Comparison of ENCODE assay signal across 31 cellular contexts in the genomic region with DNA sequence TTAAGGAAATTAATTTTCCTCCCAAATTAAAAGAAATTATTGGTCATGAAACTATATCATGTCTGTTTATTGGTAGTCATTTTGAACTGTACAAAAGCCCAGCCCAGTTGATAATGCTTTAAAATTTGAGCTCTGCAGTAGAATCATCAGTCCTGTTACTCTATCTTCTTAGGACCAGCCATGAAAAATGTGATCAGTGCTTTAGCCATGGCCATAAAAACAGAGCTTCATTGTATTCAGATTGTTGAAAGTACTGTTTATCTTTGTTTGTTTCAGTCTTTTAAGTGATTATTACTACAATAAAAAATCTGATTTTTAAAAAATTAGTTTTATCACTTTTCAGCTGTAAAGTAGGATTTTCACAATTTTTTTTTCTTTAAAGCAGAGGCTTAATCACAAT.
"Had no signal": no experiment of that assay in that cellular context is flagged by ENCODE, and none has a peak within 500 bp of the region (broad histone marks: within the 10 kb centered on the region; RNA-seq: fewer than 3 reads in every experiment).

No MANE protein-coding gene starts in this region.

- H3K27ac Mint-ChIP-seq: activated CD4-positive, alpha-beta memory T cell treated with anti-CD3 and anti-CD28 coated beads for 36 hours; activated CD4-positive, alpha-beta T cell treated with anti-CD3 and anti-CD28 coated beads for 36 hours; activated CD4-positive, alpha-beta T cell treated with anti-CD3 and anti-CD28 coated beads, Interleukin-2, amount 10 ng/mL, durations not matched to agents 24 days and 14 days; activated CD8-positive, alpha-beta memory T cell treated with anti-CD3 and anti-CD28 coated beads, Interleukin-2, amount 10 ng/mL, durations not matched to agents 7 days and 5 days; activated CD8-positive, alpha-beta T cell treated with anti-CD3 and anti-CD28 coated beads, Interleukin-2, amount 10 ng/mL, durations not matched to agents 7 days and 5 days; activated naive CD4-positive, alpha-beta T cell treated with anti-CD3 and anti-CD28 coated beads for 36 hours; activated naive CD4-positive, alpha-beta T cell treated with anti-CD3 and anti-CD28 coated beads, Interleukin-2, amount 50 U/mL, for 24 hours; activated naive CD8-positive, alpha-beta T cell treated with anti-CD3 and anti-CD28 coated beads for 36 hours; activated naive CD8-positive, alpha-beta T cell treated with anti-CD3 and anti-CD28 coated beads, Interleukin-2, amount 50 U/mL, for 24 hours; activated T-helper 1 cell treated with anti-CD3 and anti-CD28 coated beads, Interleukin-12 subunit alpha, Interleukin-12 subunit beta, Interleukin-2, Interleukin-4 antibody, amounts not matched to agents 30 ng/mL and 10 ng/mL and 1 ng/mL, durations not matched to agents 14 hours and 24 hours and 36 hours; activated T-helper 2 cell treated with anti-CD3 and anti-CD28 coated beads, Interferon-gamma antibody, Interleukin-2, Interleukin-4, amounts not matched to agents 10 μg/mL and 5 μg/mL and 100 μg/mL, durations not matched to agents 14 hours and 24 hours and 36 hours; brain had no signal

- H3K9me3 ChIP-seq: ascending aorta, breast epithelium, colonic mucosa, gastroesophageal sphincter had no signal

- ATAC-seq: activated CD4-positive, alpha-beta T cell treated with anti-CD3 and anti-CD28 coated beads for 36 hours; activated CD8-positive, alpha-beta memory T cell treated with anti-CD3 and anti-CD28 coated beads, Interleukin-2, amount 10 ng/mL, durations not matched to agents 7 days and 5 days; activated CD8-positive, alpha-beta T cell treated with anti-CD3 and anti-CD28 coated beads, Interleukin-2, amount 10 ng/mL, durations not matched to agents 7 days and 5 days; activated naive CD8-positive, alpha-beta T cell treated with anti-CD3 and anti-CD28 coated beads, Interleukin-2, amount 50 U/mL, for 24 hours; esophagus mucosa; gastroesophageal sphincter had no signal

- H3K27me3 Mint-ChIP-seq: activated CD4-positive, alpha-beta memory T cell treated with anti-CD3 and anti-CD28 coated beads for 36 hours; activated CD4-positive, alpha-beta T cell treated with anti-CD3 and anti-CD28 coated beads for 36 hours; activated CD4-positive, alpha-beta T cell treated with anti-CD3 and anti-CD28 coated beads, Interleukin-2, amount 10 ng/mL, durations not matched to agents 24 days and 14 days; activated CD8-positive, alpha-beta memory T cell treated with anti-CD3 and anti-CD28 coated beads, Interleukin-2, amount 10 ng/mL, durations not matched to agents 7 days and 5 days; activated naive CD4-positive, alpha-beta T cell treated with anti-CD3 and anti-CD28 coated beads, Interleukin-2, amount 50 U/mL, for 24 hours; activated naive CD8-positive, alpha-beta T cell treated with anti-CD3 and anti-CD28 coated beads for 36 hours; activated naive CD8-positive, alpha-beta T cell treated with anti-CD3 and anti-CD28 coated beads, Interleukin-2, amount 50 U/mL, for 24 hours; brain had no signal

- H3K36me3 Mint-ChIP-seq: activated CD4-positive, alpha-beta memory T cell treated with anti-CD3 and anti-CD28 coated beads for 36 hours; activated naive CD4-positive, alpha-beta T cell treated with anti-CD3 and anti-CD28 coated beads, Interleukin-2, amount 50 U/mL, for 24 hours; activated naive CD8-positive, alpha-beta T cell treated with anti-CD3 and anti-CD28 coated beads for 36 hours; brain had no signal

- H3K4me3 Mint-ChIP-seq: activated CD4-positive, alpha-beta memory T cell treated with anti-CD3 and anti-CD28 coated beads for 36 hours; activated CD4-positive, alpha-beta T cell treated with anti-CD3 and anti-CD28 coated beads for 36 hours; activated CD4-positive, alpha-beta T cell treated with anti-CD3 and anti-CD28 coated beads, Interleukin-2, amount 10 ng/mL, durations not matched to agents 24 days and 14 days; activated CD8-positive, alpha-beta memory T cell treated with anti-CD3 and anti-CD28 coated beads, Interleukin-2, amount 10 ng/mL, durations not matched to agents 7 days and 5 days; activated CD8-positive, alpha-beta T cell treated with anti-CD3 and anti-CD28 coated beads, Interleukin-2, amount 10 ng/mL, durations not matched to agents 7 days and 5 days; activated naive CD4-positive, alpha-beta T cell treated with anti-CD3 and anti-CD28 coated beads for 36 hours; activated naive CD4-positive, alpha-beta T cell treated with anti-CD3 and anti-CD28 coated beads, Interleukin-2, amount 50 U/mL, for 24 hours; activated naive CD8-positive, alpha-beta T cell treated with anti-CD3 and anti-CD28 coated beads for 36 hours; activated naive CD8-positive, alpha-beta T cell treated with anti-CD3 and anti-CD28 coated beads, Interleukin-2, amount 50 U/mL, for 24 hours; activated T-helper 1 cell treated with anti-CD3 and anti-CD28 coated beads, Interleukin-12 subunit alpha, Interleukin-12 subunit beta, Interleukin-2, Interleukin-4 antibody, amounts not matched to agents 30 ng/mL and 10 ng/mL and 1 ng/mL, durations not matched to agents 14 hours and 24 hours and 36 hours; brain had no signal

- DNase-seq: activated CD4-positive, alpha-beta memory T cell treated with anti-CD3 and anti-CD28 coated beads for 36 hours; activated CD4-positive, alpha-beta T cell treated with anti-CD3 and anti-CD28 coated beads for 36 hours; activated CD4-positive, alpha-beta T cell treated with anti-CD3 and anti-CD28 coated beads, Interleukin-2, amount 10 ng/mL, durations not matched to agents 24 days and 14 days; activated CD4-positive, CD25-positive, alpha-beta regulatory T cell; activated CD4-positive, CD25-positive, alpha-beta regulatory T cell treated with anti-CD3 and anti-CD28 coated beads, Interleukin-2, amount 50 U/mL, for 72 hours; activated CD8-positive, alpha-beta memory T cell treated with anti-CD3 and anti-CD28 coated beads, Interleukin-2, amount 10 ng/mL, durations not matched to agents 7 days and 5 days; activated CD8-positive, alpha-beta memory T cell treated with anti-CD3 and anti-CD28 coated beads, Interleukin-2, amount 50 U/mL, for 4 hours; activated CD8-positive, alpha-beta T cell treated with anti-CD3 and anti-CD28 coated beads, Interleukin-2, amount 10 ng/mL, durations not matched to agents 7 days and 5 days; activated effector memory CD4-positive, alpha-beta T cell treated with anti-CD3 and anti-CD28 coated beads, Interleukin-2, amount 50 U/mL, for 16 hours; activated naive CD4-positive, alpha-beta T cell treated with anti-CD3 and anti-CD28 coated beads for 36 hours; activated naive CD8-positive, alpha-beta T cell treated with anti-CD3 and anti-CD28 coated beads for 36 hours; activated naive CD8-positive, alpha-beta T cell treated with anti-CD3 and anti-CD28 coated beads, Interleukin-2, amount 50 U/mL, for 24 hours; activated T-cell treated with anti-CD3 and anti-CD28 coated beads, Interleukin-2, amount 50 U/mL, for 1 hour; activated T-cell treated with anti-CD3 and anti-CD28 coated beads, Interleukin-2, amount 50 U/mL, for 48 hours; adrenal gland; central memory CD4-positive, alpha-beta T cell; cerebellar nuclear complex; colonic mucosa; effector CD8-positive, alpha-beta T cell; foreskin fibroblast; head of caudate nucleus; T-helper 1 cell; T-helper 2 cell had no signal

- H3K4me1 Mint-ChIP-seq: activated CD4-positive, alpha-beta T cell treated with anti-CD3 and anti-CD28 coated beads for 36 hours; activated CD4-positive, alpha-beta T cell treated with anti-CD3 and anti-CD28 coated beads, Interleukin-2, amount 10 ng/mL, durations not matched to agents 24 days and 14 days; activated CD8-positive, alpha-beta memory T cell treated with anti-CD3 and anti-CD28 coated beads, Interleukin-2, amount 10 ng/mL, durations not matched to agents 7 days and 5 days; activated naive CD4-positive, alpha-beta T cell treated with anti-CD3 and anti-CD28 coated beads, Interleukin-2, amount 50 U/mL, for 24 hours; activated naive CD8-positive, alpha-beta T cell treated with anti-CD3 and anti-CD28 coated beads for 36 hours; activated naive CD8-positive, alpha-beta T cell treated with anti-CD3 and anti-CD28 coated beads, Interleukin-2, amount 50 U/mL, for 24 hours; brain had no signal
